10 cellular contexts compared by ENCODE assay signal in the genomic region with DNA sequence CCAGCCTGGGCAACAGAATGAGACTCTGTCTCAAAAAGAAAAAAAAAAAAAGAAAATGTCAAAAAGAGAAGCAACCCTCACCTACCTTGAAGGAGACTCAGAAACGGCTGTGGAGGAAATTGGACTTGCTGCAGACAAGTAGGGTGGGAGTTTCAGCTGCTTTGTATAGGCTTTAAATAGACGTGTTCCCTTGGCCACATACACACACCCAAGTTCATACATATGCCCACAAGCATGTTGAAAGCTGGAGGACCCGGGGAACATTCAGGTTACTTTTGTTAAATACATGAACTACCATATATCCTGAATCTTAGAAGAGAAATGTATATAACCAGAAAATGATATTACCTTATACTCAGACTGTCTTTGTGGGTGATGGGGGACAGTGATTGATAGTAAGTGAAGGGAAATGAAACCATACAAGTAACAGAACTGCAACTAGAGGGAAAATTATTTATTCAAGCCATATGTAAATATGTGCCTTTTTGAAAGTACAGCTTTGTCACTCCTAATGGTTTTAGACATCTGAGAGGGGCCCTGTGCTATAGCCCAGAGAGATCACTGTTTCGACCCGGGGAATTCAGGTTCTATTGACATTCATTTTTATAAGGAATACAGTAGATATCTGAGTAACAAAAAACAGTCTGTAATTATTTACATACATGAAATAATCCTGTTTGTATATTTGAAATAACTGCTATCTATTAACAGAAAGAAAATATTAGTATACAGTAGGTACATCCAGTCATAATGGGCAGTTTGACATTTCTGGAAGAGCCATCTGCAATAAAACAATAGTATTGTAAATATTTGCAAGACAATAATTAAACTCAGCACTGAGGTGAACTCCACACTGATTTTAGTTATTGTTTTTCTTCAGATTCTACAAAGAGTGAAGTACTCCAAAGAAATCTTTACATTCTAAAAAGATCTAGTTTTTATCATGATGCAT. TPM values are rescaled to one million over a fixed set of nuclear protein-coding genes. Genes with fewer than 3 reads are reported as not detected.
A peak's percentile ranks its signal among the peaks of the same experiment; 100 is the strongest.
DNase-seq lines count a peak whose midpoint lies in the region; ATAC-seq and TF ChIP-seq lines count a peak whose summit lies in the region.
"Had no signal": no experiment of that assay in that cellular context is flagged by ENCODE, and none has a peak within 500 bp of the region (broad histone marks: within the 10 kb centered on the region; RNA-seq: fewer than 3 reads in every experiment).

No MANE protein-coding gene starts in this region.

- TF ChIP-seq POLR2A in erythroblast (IDR thresholded peaks at IDR 0.05; ENCODE audit: low read length), result no peak

- TF ChIP-seq CTCF in WTC11 (IDR thresholded peaks at IDR 0.05), result no peak

- peak; percentile 68 for ATAC-seq in stimulated activated naive CD8-positive, alpha-beta T cell treated with anti-CD3 and anti-CD28 coated beads, Interleukin-15, amount 100 ng/mL, for 72 hours
- ATAC-seq in stimulated activated naive CD8-positive, alpha-beta T cell treated with anti-CD3 and anti-CD28 coated beads, Interleukin-15, Interleukin-2, amounts not matched to agents 100 U/mL and 50 U/mL, for 24 hours, result no peak
- ATAC-seq in HG02759 (IDR thresholded peaks at IDR 0.05; ENCODE audit: unreplicated experiment), result peak; percentile 80
- peak; percentile 87 for ATAC-seq in HG03565 (IDR thresholded peaks at IDR 0.05; ENCODE audit: unreplicated experiment)
- no peak for ATAC-seq in WTC11

- no peak overlapping the region for H3K27ac Mint-ChIP-seq in stimulated activated naive CD8-positive, alpha-beta T cell treated with anti-CD3 and anti-CD28 coated beads, Interleukin-15, amount 100 ng/mL, for 72 hours
- no peak overlapping the region for H3K27ac Mint-ChIP-seq in WTC11
- H3K27ac Mint-ChIP-seq: activated CD4-positive, alpha-beta T cell treated with anti-CD3 and anti-CD28 coated beads for 36 hours had no signal

- peaks cover 19% of the 10 kb centered on the region for H3K36me3 Mint-ChIP-seq in WTC11

- no peaks in the 10 kb centered on the region for H3K27me3 Mint-ChIP-seq in stimulated activated naive CD8-positive, alpha-beta T cell treated with anti-CD3 and anti-CD28 coated beads, Interleukin-15, amount 100 ng/mL, for 72 hours
- H3K27me3 Mint-ChIP-seq in WTC11 (ENCODE audit: low read depth), result no peaks in the 10 kb centered on the region
- H3K27me3 Mint-ChIP-seq: activated CD4-positive, alpha-beta T cell treated with anti-CD3 and anti-CD28 coated beads for 36 hours had no signal

- POLR2A ChIA-PET in WTC11 (lab: Charles Lee), result no interaction called here

- peaks cover 2 to 12% of the 10 kb centered on the region in 2 donors for H3K9me3 Mint-ChIP-seq in stimulated activated naive CD8-positive, alpha-beta T cell treated with anti-CD3 and anti-CD28 coated beads, Interleukin-15, amount 100 ng/mL, for 72 hours
- H3K9me3 Mint-ChIP-seq in WTC11, result peaks cover 30% of the 10 kb centered on the region

- H3K4me3 Mint-ChIP-seq in stimulated activated naive CD8-positive, alpha-beta T cell treated with anti-CD3 and anti-CD28 coated beads, Interleukin-15, amount 100 ng/mL, for 72 hours, result no peak overlapping the region
- no peak overlapping the region for H3K4me3 Mint-ChIP-seq in WTC11
- H3K4me3 Mint-ChIP-seq: activated CD4-positive, alpha-beta T cell treated with anti-CD3 and anti-CD28 coated beads for 36 hours had no signal

- CTCF ChIA-PET in WTC11 (lab: Charles Lee), result no interaction called here

- peaks cover 21% of the 10 kb centered on the region for H3K4me1 Mint-ChIP-seq in stimulated activated naive CD8-positive, alpha-beta T cell treated with anti-CD3 and anti-CD28 coated beads, Interleukin-15, amount 100 ng/mL, for 72 hours
- H3K4me1 Mint-ChIP-seq in WTC11, result peaks cover 7% of the 10 kb centered on the region

- no peak for DNase-seq in stimulated activated naive CD8-positive, alpha-beta T cell treated with anti-CD3 and anti-CD28 coated beads, Interleukin-15, amount 100 ng/mL, for 72 hours
- DNase-seq in stimulated activated naive CD8-positive, alpha-beta T cell treated with anti-CD3 and anti-CD28 coated beads, Interleukin-15, Interleukin-2, amounts not matched to agents 100 U/mL and 50 U/mL, for 24 hours, result no peak
- DNase-seq in stimulated activated naive CD4-positive, alpha-beta T cell treated with Interleukin-2 at 50 U/mL for 16 hours (lab: John Stamatoyannopoulos, UW), result no peak
- DNase-seq in WTC11 (ENCODE audit: low spot score) (no peak), erythroblast (lab: John Stamatoyannopoulos, UW) (no peak), A172 (ENCODE audit: low spot score) (no peak)
- DNase-seq: ACHN; activated CD4-positive, alpha-beta T cell treated with anti-CD3 and anti-CD28 coated beads for 36 hours had no signal

TF ChIP-seq in WTC11, 78 proteins besides CTCF, POLR2A, EP300 and RAD21:
- TF ChIP-seq ESRRA (CRISPR knock-in tag; IDR thresholded peaks at IDR 0.05; ENCODE audit: borderline replicate concordance) (no peak), SMAD4 (CRISPR knock-in tag; IDR thresholded peaks at IDR 0.05) (no peak), SOX15 (CRISPR knock-in tag; IDR thresholded peaks at IDR 0.05) (no peak), MYBL2 (CRISPR knock-in tag; IDR thresholded peaks at IDR 0.05) (no peak)

RNA-seq across cellular contexts. Expression of a gene that starts 48.0 kb away (rescaled TPM):
- 201 to 210 TPM (median 206 TPM) in 3 replicates for total RNA-seq in WTC11 (2021)
- total RNA-seq in A172 (2014; rRNA removed; shearing (Covaris generic)), result 101 and 103 TPM in 2 replicates

Comparison
In these comparisons a context has a peak if more than half of its experiments do, and no peak if none do; other contexts are left out.
1. ATAC-seq: peak in stimulated activated naive CD8-positive, alpha-beta T cell treated with anti-CD3 and anti-CD28 coated beads, Interleukin-15, amount 100 ng/mL, for 72 hours (single experiment), HG02759 (single experiment) and HG03565 (single experiment); none in stimulated activated naive CD8-positive, alpha-beta T cell treated with anti-CD3 and anti-CD28 coated beads, Interleukin-15, Interleukin-2, amounts not matched to agents 100 U/mL and 50 U/mL, for 24 hours (single experiment) and WTC11 (single experiment).